In the genomic region with DNA sequence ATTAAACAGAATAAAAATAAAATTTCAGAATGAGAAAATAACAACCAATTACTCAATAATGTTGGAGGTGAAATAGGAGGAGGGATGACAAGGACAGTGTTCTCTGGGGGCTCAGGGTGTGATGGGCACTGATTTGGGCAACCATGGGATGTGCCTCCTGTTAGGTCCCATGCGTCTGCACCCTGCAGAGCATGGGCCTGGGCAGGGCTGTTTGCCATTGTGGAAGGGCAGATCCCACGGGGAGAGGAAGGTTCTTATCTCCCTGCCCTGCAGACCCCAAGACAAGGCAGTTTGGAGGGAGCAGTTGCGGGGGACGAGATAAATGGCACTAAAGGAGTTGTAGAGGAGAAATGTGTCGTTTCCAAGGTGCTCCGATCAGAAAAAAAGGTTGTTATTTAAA, we compare ENCODE assay signal across 23 cellular contexts.
"Had no signal": no experiment of that assay in that cellular context is flagged by ENCODE, and none has a peak within 500 bp of the region (broad histone marks: within the 10 kb centered on the region; RNA-seq: fewer than 3 reads in every experiment).

No MANE protein-coding gene starts in this region.

- H3K4me1 ChIP-seq: lower lobe of right lung, parathyroid adenoma, right lobe of liver, testis, transverse colon had no signal

- H3K9ac ChIP-seq: parathyroid adenoma had no signal

- H3K27me3 ChIP-seq: esophagus squamous epithelium, neutrophil, testis, transverse colon, vagina had no signal

- H3K9me3 ChIP-seq: esophagus squamous epithelium, lower lobe of right lung, neutrophil, right lobe of liver, testis, transverse colon, vagina had no signal

- H3K27ac ChIP-seq: esophagus squamous epithelium, lower lobe of right lung, neutrophil, parathyroid adenoma, right lobe of liver, testis, transverse colon, vagina had no signal

- ATAC-seq: left ventricle myocardium superior; lower lobe of right lung; naive thymus-derived CD8-positive, alpha-beta T cell; right lobe of liver had no signal

- H2AFZ ChIP-seq: parathyroid adenoma had no signal

- H3K4me3 ChIP-seq: coronary artery, esophagus squamous epithelium, lower lobe of right lung, right lobe of liver, testis, transverse colon, vagina had no signal

- H3K79me2 ChIP-seq: parathyroid adenoma had no signal

- H3K36me3 ChIP-seq: esophagus squamous epithelium, lower lobe of right lung, neutrophil, right lobe of liver, transverse colon, vagina had no signal

- DNase-seq: dermis blood vessel endothelial cell; effector memory CD4-positive, alpha-beta T cell; esophagus squamous epithelium; hypothalamus; immature natural killer cell; islet precursor cell; left ventricle myocardium superior; lower lobe of right lung; naive thymus-derived CD8-positive, alpha-beta T cell; nephron progenitor cell; right lobe of liver; small intestine; stimulated activated CD4-positive, alpha-beta T cell treated with anti-CD3 and anti-CD28 coated beads, Interleukin-1b, Interleukin-23, amount 100 ng/mL, for 48 hours; stimulated activated CD4-positive, alpha-beta T cell treated with anti-CD3 and anti-CD28 coated beads, Interleukin-4, amount 100 ng/mL, for 1 hour; stimulated activated CD8-positive, alpha-beta memory T cell treated with anti-CD3 and anti-CD28 coated beads, Interleukin-4, amount 100 ng/mL, for 48 hours; stimulated activated naive CD4-positive, alpha-beta T cell treated with Interleukin-2 at 50 U/mL for 16 hours; substantia nigra; testis; transverse colon had no signal
